Comparison of ENCODE assay signal across 8 cellular contexts in genomic region chr1:176073524-176074157, GRCh38.
A peak's percentile ranks its signal among the peaks of the same experiment; 100 is the strongest.
DNase-seq lines count a peak whose midpoint lies in the region; ATAC-seq and TF ChIP-seq lines count a peak whose summit lies in the region.

No MANE protein-coding gene starts in this region.

- peaks cover 4% of the 10 kb centered on the region for H3K4me1 Mint-ChIP-seq in activated naive CD8-positive, alpha-beta T cell treated with anti-CD3 and anti-CD28 coated beads for 36 hours

- H3K9me3 ChIP-seq in heart left ventricle = peaks cover 0 to 26% (median 4%) of the 10 kb centered on the region in 12 donors

- H3K9me3 Mint-ChIP-seq in activated naive CD8-positive, alpha-beta T cell treated with anti-CD3 and anti-CD28 coated beads for 36 hours = peaks cover 12% of the 10 kb centered on the region

- H3K36me3 ChIP-seq in heart left ventricle = peaks cover 0 to 39% (median under 1%) of the 10 kb centered on the region in 9 donors

- DNase-seq in A172 (ENCODE audit: low spot score) (peak; percentile 57), GM04503 (ENCODE audit: low read depth) (peak; percentile 10), NCI-H510A treated with DMSO at 0.1 percent for 48 hours (lab: John Stamatoyannopoulos, UW) (peak; percentile 84), heart left ventricle (peak in 2 of 5 donors; percentile 32 to 41), retina (peak; percentile 43)
- peak; percentile 4 for DNase-seq in activated naive CD8-positive, alpha-beta T cell treated with anti-CD3 and anti-CD28 coated beads for 36 hours

- intact Hi-C loops in heart left ventricle (cut with DNase I) = loop anchor here in 9 of 10 donors (2.0 to 10.0 kb wide), 12 partner anchors 589 to 921 kb away; no protein-coding TSS in a partner anchor

- TF ChIP-seq POLR2A in heart left ventricle (IDR thresholded peaks at IDR 0.05) = no peak

- no peaks in the 10 kb centered on the region for H3K27me3 Mint-ChIP-seq in activated naive CD8-positive, alpha-beta T cell treated with anti-CD3 and anti-CD28 coated beads for 36 hours

- H3K4me3 ChIP-seq in heart left ventricle = no peak overlapping the region

- no peak overlapping the region for H3K4me3 Mint-ChIP-seq in activated naive CD8-positive, alpha-beta T cell treated with anti-CD3 and anti-CD28 coated beads for 36 hours

- peaks cover 52% of the 10 kb centered on the region for H3K36me3 Mint-ChIP-seq in activated naive CD8-positive, alpha-beta T cell treated with anti-CD3 and anti-CD28 coated beads for 36 hours

- no peak overlapping the region for H3K27ac Mint-ChIP-seq in activated naive CD8-positive, alpha-beta T cell treated with anti-CD3 and anti-CD28 coated beads for 36 hours

- peak; percentile 59 to 85 (median 71) for TF ChIP-seq CTCF in heart left ventricle (IDR thresholded peaks at IDR 0.05)

- WGBS in heart left ventricle, 4 donors = 26 to 37% (median 28%) methylated on average over 5 of the region's 5 CpGs

- H3K27me3 ChIP-seq in heart left ventricle = no peaks in the 10 kb centered on the region

- H3K27ac ChIP-seq in heart left ventricle = no peak overlapping the region

- ATAC-seq in HG03175 (IDR thresholded peaks at IDR 0.05; ENCODE audit: unreplicated experiment) (peak; percentile 56), heart left ventricle (peak in 3 of 4 donors; percentile 67 to 78 (median 71)), GM18867 (IDR thresholded peaks at IDR 0.05; ENCODE audit: unreplicated experiment) (no peak)

- peaks cover 0 to 7% (median 0%) of the 10 kb centered on the region in 12 donors for H3K4me1 ChIP-seq in heart left ventricle
